In the genomic region with DNA sequence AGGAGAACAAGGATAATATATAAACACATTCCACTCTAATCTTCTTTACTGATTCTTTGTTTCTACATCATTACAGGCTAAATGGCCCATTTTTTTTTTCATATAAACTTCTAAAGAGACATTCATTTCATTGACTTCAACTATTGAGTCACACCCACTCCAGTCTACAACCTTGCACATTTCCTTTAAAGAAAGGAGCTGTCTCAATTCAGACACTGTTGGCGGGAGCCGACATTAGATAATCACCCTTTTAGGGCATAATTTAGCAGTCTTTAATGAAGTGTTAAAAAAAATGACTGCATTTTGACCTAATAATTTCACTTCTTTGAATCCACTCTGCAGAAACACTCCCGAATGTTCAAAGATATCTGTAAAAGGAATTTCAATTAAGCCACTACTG, we compare ENCODE assay signal across 8 cellular contexts. TPM values are rescaled to one million over a fixed set of nuclear protein-coding genes. Genes with fewer than 3 reads are reported as not detected.
DNase-seq lines count a peak whose midpoint lies in the region; ATAC-seq and TF ChIP-seq lines count a peak whose summit lies in the region.

No MANE protein-coding gene starts in this region.

- H3K4me1 Mint-ChIP-seq in activated T-helper 1 cell treated with anti-CD3 and anti-CD28 coated beads, Interleukin-12 subunit alpha, Interleukin-12 subunit beta, Interleukin-2, Interleukin-4 antibody, amounts not matched to agents 30 ng/mL and 10 ng/mL and 1 ng/mL, durations not matched to agents 14 hours and 24 hours and 36 hours (ENCODE audit: low read depth), result peaks cover 26% of the 10 kb centered on the region
- peaks cover 0 to 29% (median 9%) of the 10 kb centered on the region in 7 donors for H3K4me1 Mint-ChIP-seq in naive thymus-derived CD4-positive, alpha-beta T cell

- H3K36me3 Mint-ChIP-seq in activated T-helper 1 cell treated with anti-CD3 and anti-CD28 coated beads, Interleukin-12 subunit alpha, Interleukin-12 subunit beta, Interleukin-2, Interleukin-4 antibody, amounts not matched to agents 30 ng/mL and 10 ng/mL and 1 ng/mL, durations not matched to agents 14 hours and 24 hours and 36 hours (ENCODE audit: low read depth), result peaks cover 8% of the 10 kb centered on the region
- H3K36me3 Mint-ChIP-seq in naive thymus-derived CD4-positive, alpha-beta T cell, result peaks cover 9 to 14% (median 11%) of the 10 kb centered on the region in 5 donors

- peak overlapping the region; percentile 38; the same call in 1 of the 2 replicates for H2AFZ ChIP-seq in Loucy (ENCODE audit: low read length)

- TF ChIP-seq CTCF in Loucy (conservative IDR thresholded peaks at IDR 0.05; ENCODE audit: low read length) (no peak), GM10248 (IDR thresholded peaks at IDR 0.05; ENCODE audit: control extremely low read depth, extremely low read depth, low read depth, missing control alignments) (no peak)

- H3K4me1 ChIP-seq in Loucy (ENCODE audit: insufficient read depth, low read length, poor library complexity, severe bottlenecking), result peaks cover 39% of the 10 kb centered on the region
- peaks cover 0 to 5% of the 10 kb centered on the region in 2 donors for H3K4me1 ChIP-seq in naive thymus-derived CD4-positive, alpha-beta T cell (ENCODE audit: control insufficient read depth in 2 of 2, insufficient read depth in 2 of 2, low read length in 2 of 2)

- H3K9me2 ChIP-seq in Loucy (replicated peaks; ENCODE audit: low read depth, low read length), result no peaks in the 10 kb centered on the region

- ATAC-seq in naive thymus-derived CD4-positive, alpha-beta T cell, result no peak

- no peaks in the 10 kb centered on the region for H3K36me3 ChIP-seq in Loucy (ENCODE audit: insufficient read depth, low read length)
- no peaks in the 10 kb centered on the region for H3K36me3 ChIP-seq in naive thymus-derived CD4-positive, alpha-beta T cell (ENCODE audit: control insufficient read depth in 2 of 3, insufficient read depth in 3 of 3, low read length in 3 of 3)

- CTCF ChIA-PET in naive thymus-derived CD4-positive, alpha-beta T cell (lab: Charles Lee), result interaction anchor here (0.7 kb wide), 1 partner anchor 235 kb away, joined by 3 read pairs; no protein-coding TSS in a partner anchor
- CTCF ChIA-PET in GM10248 (lab: Yijun Ruan, JAX), result no interaction called here

- H3K4me3 ChIP-seq in Loucy (ENCODE audit: low read length, poor library complexity, severe bottlenecking), result peak overlapping the region; percentile 80
- no peak overlapping the region for H3K4me3 ChIP-seq in naive thymus-derived CD4-positive, alpha-beta T cell (ENCODE audit: low read length)

- peak overlapping the region; percentile 93 for H3K4me2 ChIP-seq in Loucy (ENCODE audit: low read depth, low read length, poor library complexity, severe bottlenecking)

- peak overlapping the region; percentile 96 for H3K9ac ChIP-seq in Loucy (ENCODE audit: low read depth, low read length, poor library complexity, severe bottlenecking)

- H3K9me3 Mint-ChIP-seq in activated T-helper 1 cell treated with anti-CD3 and anti-CD28 coated beads, Interleukin-12 subunit alpha, Interleukin-12 subunit beta, Interleukin-2, Interleukin-4 antibody, amounts not matched to agents 30 ng/mL and 10 ng/mL and 1 ng/mL, durations not matched to agents 14 hours and 24 hours and 36 hours, result peaks cover 11% of the 10 kb centered on the region
- H3K9me3 Mint-ChIP-seq in naive thymus-derived CD4-positive, alpha-beta T cell, result peaks cover 0 to 10% (median 4%) of the 10 kb centered on the region in 11 donors

- intact Hi-C loops in activated T-helper 1 cell treated with anti-CD3 and anti-CD28 coated beads, Interleukin-12 subunit alpha, Interleukin-12 subunit beta, Interleukin-2, Interleukin-4 antibody, amounts not matched to agents 30 ng/mL and 10 ng/mL and 1 ng/mL, durations not matched to agents 14 hours and 24 hours and 36 hours (cut with micrococcal nuclease), result loop anchor here (1.0 to 10.0 kb wide), 3 partner anchors 231 to 1591 kb away; partner anchors contain the start of gene SHPRH
- intact Hi-C loops in naive thymus-derived CD4-positive, alpha-beta T cell (cut with micrococcal nuclease), result loop anchor here (1.0 to 10.0 kb wide), 8 partner anchors 29 to 1669 kb away; partner anchors contain the start of genes SF3B5 (in 1 of the 2) and STXBP5 (in 1 of the 2)

- peak overlapping the region; percentile 94 for H3K4me3 Mint-ChIP-seq in activated T-helper 1 cell treated with anti-CD3 and anti-CD28 coated beads, Interleukin-12 subunit alpha, Interleukin-12 subunit beta, Interleukin-2, Interleukin-4 antibody, amounts not matched to agents 30 ng/mL and 10 ng/mL and 1 ng/mL, durations not matched to agents 14 hours and 24 hours and 36 hours
- peak overlapping the region in 9 of 10 donors; percentile 51 to 100 (median 98) for H3K4me3 Mint-ChIP-seq in naive thymus-derived CD4-positive, alpha-beta T cell

- H3K27ac ChIP-seq in naive thymus-derived CD4-positive, alpha-beta T cell (ENCODE audit: low read depth, low read length), result peak overlapping the region; percentile 6

- H3K27ac Mint-ChIP-seq in activated T-helper 1 cell treated with anti-CD3 and anti-CD28 coated beads, Interleukin-12 subunit alpha, Interleukin-12 subunit beta, Interleukin-2, Interleukin-4 antibody, amounts not matched to agents 30 ng/mL and 10 ng/mL and 1 ng/mL, durations not matched to agents 14 hours and 24 hours and 36 hours, result no peak overlapping the region
- H3K27ac Mint-ChIP-seq in naive thymus-derived CD4-positive, alpha-beta T cell, result peak overlapping the region in 4 of 9 donors; percentile 59 to 99 (median 79)

- H3K27me3 Mint-ChIP-seq in activated T-helper 1 cell treated with anti-CD3 and anti-CD28 coated beads, Interleukin-12 subunit alpha, Interleukin-12 subunit beta, Interleukin-2, Interleukin-4 antibody, amounts not matched to agents 30 ng/mL and 10 ng/mL and 1 ng/mL, durations not matched to agents 14 hours and 24 hours and 36 hours (ENCODE audit: insufficient read depth), result no peaks in the 10 kb centered on the region
- no peaks in the 10 kb centered on the region for H3K27me3 Mint-ChIP-seq in naive thymus-derived CD4-positive, alpha-beta T cell

- no peaks in the 10 kb centered on the region for H4K20me1 ChIP-seq in Loucy (ENCODE audit: insufficient read depth, low read length, poor library complexity, severe bottlenecking)

- POLR2A ChIA-PET in naive thymus-derived CD4-positive, alpha-beta T cell (lab: Charles Lee), result interaction anchor here (0.6 to 4.5 kb wide), 2 partner anchors 81 to 231 kb away, joined by 6 to 46 read pairs; partner anchors contain the start of genes FBXO30 and SHPRH
- POLR2A ChIA-PET in GM10248 (lab: Yijun Ruan, JAX), result no interaction called here

- DNase-seq in DMS79 (lab: John Stamatoyannopoulos, UW), result peak; percentile 20
- no peak for DNase-seq in activated T-helper 1 cell treated with anti-CD3 and anti-CD28 coated beads, Interleukin-12 subunit alpha, Interleukin-12 subunit beta, Interleukin-2, Interleukin-4 antibody, amounts not matched to agents 30 ng/mL and 10 ng/mL and 1 ng/mL, durations not matched to agents 14 hours and 24 hours and 36 hours (ENCODE audit: low spot score)
- DNase-seq in naive thymus-derived CD4-positive, alpha-beta T cell, result peak in 1 of 9 donors; percentile 5
- DNase-seq in GM10248 (ENCODE audit: extremely low spot score), result no peak
- no peak for DNase-seq in D341Med (ENCODE audit: low spot score)
- no peak for DNase-seq in COLO668 (lab: John Stamatoyannopoulos, UW; ENCODE audit: unreplicated experiment)
- DNase-seq in stimulated activated CD4-positive, alpha-beta T cell treated with anti-CD3 and anti-CD28 coated beads, Interleukin-15, amount 100 ng/mL, for 24 hours, result no peak

- no peaks in the 10 kb centered on the region for H3K27me3 ChIP-seq in Loucy (ENCODE audit: insufficient read depth, low read length, poor library complexity, severe bottlenecking)
- no peaks in the 10 kb centered on the region for H3K27me3 ChIP-seq in naive thymus-derived CD4-positive, alpha-beta T cell (ENCODE audit: control insufficient read depth in 2 of 2, insufficient read depth in 2 of 2, low read length in 2 of 2)

- peaks cover 4% of the 10 kb centered on the region; the same call in 1 of the 2 replicates for H3K9me3 ChIP-seq in Loucy (ENCODE audit: insufficient read depth, low read depth, low read length)
- H3K9me3 ChIP-seq in naive thymus-derived CD4-positive, alpha-beta T cell (ENCODE audit: control insufficient read depth in 2 of 3, low read length in 3 of 3), result peaks cover 0 to 5% (median 0%) of the 10 kb centered on the region in 3 experiments

- no peaks in the 10 kb centered on the region for H3F3A ChIP-seq in Loucy (ENCODE audit: low read depth)

- H3K79me2 ChIP-seq in Loucy (ENCODE audit: insufficient read depth, low read length), result peaks cover 26% of the 10 kb centered on the region

RNA-seq across cellular contexts. Expression of gene EPM2A, which starts 1.6 kb away (rescaled TPM):
- 6.5 and 7.0 TPM in 2 replicates for total RNA-seq in activated T-helper 1 cell treated with anti-CD3 and anti-CD28 coated beads, Interleukin-12 subunit alpha, Interleukin-12 subunit beta, Interleukin-2, Interleukin-4 antibody, amounts not matched to agents 30 ng/mL and 10 ng/mL and 1 ng/mL, durations not matched to agents 14 hours and 24 hours and 36 hours
- 10 to 100 TPM in 4 of 5 experiments, 1 to 10 TPM in 1; 3.7 to 18.0 (median 13.4) TPM for total RNA-seq in naive thymus-derived CD4-positive, alpha-beta T cell
- polyA plus RNA-seq in naive thymus-derived CD4-positive, alpha-beta T cell, result 1 to 10 TPM; 5.2 to 7.6 TPM
